ENCODE assay signal across 26 cellular contexts in genomic region chr18:71405142-71405806, GRCh38.
"Had no signal": no experiment of that assay in that cellular context is flagged by ENCODE, and none has a peak within 500 bp of the region (broad histone marks: within the 10 kb centered on the region; RNA-seq: fewer than 3 reads in every experiment).

No MANE protein-coding gene starts in this region.

- H3K4me1 Mint-ChIP-seq: activated naive CD8-positive, alpha-beta T cell treated with anti-CD3 and anti-CD28 coated beads for 36 hours; nephron had no signal

- DNase-seq: activated CD4-positive, alpha-beta T cell treated with anti-CD3 and anti-CD28 coated beads for 48 hours; activated CD4-positive, alpha-beta T cell treated with anti-CD3 and anti-CD28 coated beads, Interleukin-2, amount 50 U/mL, for 48 hours; activated CD8-positive, alpha-beta memory T cell treated with anti-CD3 and anti-CD28 coated beads for 24 hours; activated effector memory CD4-positive, alpha-beta T cell treated with anti-CD3 and anti-CD28 coated beads, Interleukin-2, amount 50 U/mL, for 16 hours; activated naive CD4-positive, alpha-beta T cell treated with anti-CD3 and anti-CD28 coated beads for 36 hours; activated naive CD8-positive, alpha-beta T cell treated with anti-CD3 and anti-CD28 coated beads for 36 hours; adrenal gland; aorta; body of pancreas; dermis blood vessel endothelial cell; effector CD4-positive, alpha-beta T cell; foreskin melanocyte; islet precursor cell; mammary epithelial cell; occipital lobe; psoas muscle; right cardiac atrium; stimulated activated CD4-positive, alpha-beta T cell treated with anti-CD3 and anti-CD28 coated beads, Interleukin-2, amount 100 ng/mL, for 48 hours; stimulated activated naive CD4-positive, alpha-beta T cell treated with Interleukin-2 at 50 U/mL for 16 hours; T1000; testis; transverse colon; WERI-Rb-1 had no signal

- H3K27me3 ChIP-seq: adrenal gland, body of pancreas, esophagus muscularis mucosa, testis, transverse colon had no signal

- H3K27me3 Mint-ChIP-seq: activated naive CD8-positive, alpha-beta T cell treated with anti-CD3 and anti-CD28 coated beads for 36 hours had no signal

- H3K27ac Mint-ChIP-seq: activated naive CD4-positive, alpha-beta T cell treated with anti-CD3 and anti-CD28 coated beads for 36 hours; activated naive CD8-positive, alpha-beta T cell treated with anti-CD3 and anti-CD28 coated beads for 36 hours had no signal

- H3K4me3 Mint-ChIP-seq: activated naive CD4-positive, alpha-beta T cell treated with anti-CD3 and anti-CD28 coated beads for 36 hours; activated naive CD8-positive, alpha-beta T cell treated with anti-CD3 and anti-CD28 coated beads for 36 hours; nephron had no signal

- H3K4me1 ChIP-seq: adrenal gland, body of pancreas, esophagus muscularis mucosa, parathyroid adenoma, psoas muscle, testis, transverse colon had no signal

- H3K4me3 ChIP-seq: adrenal gland, body of pancreas, esophagus muscularis mucosa, psoas muscle, testis, transverse colon had no signal

- H3K79me2 ChIP-seq: parathyroid adenoma had no signal

- H3K27ac ChIP-seq: adrenal gland, body of pancreas, esophagus muscularis mucosa, parathyroid adenoma, psoas muscle, testis, transverse colon, WERI-Rb-1 had no signal

- H3K36me3 Mint-ChIP-seq: activated naive CD8-positive, alpha-beta T cell treated with anti-CD3 and anti-CD28 coated beads for 36 hours had no signal

- H3K9me3 Mint-ChIP-seq: activated naive CD4-positive, alpha-beta T cell treated with anti-CD3 and anti-CD28 coated beads for 36 hours; activated naive CD8-positive, alpha-beta T cell treated with anti-CD3 and anti-CD28 coated beads for 36 hours; nephron had no signal

- H3K9me3 ChIP-seq: adrenal gland, body of pancreas, esophagus muscularis mucosa, psoas muscle, testis, transverse colon had no signal

- H3K36me3 ChIP-seq: adrenal gland, esophagus muscularis mucosa, transverse colon, WERI-Rb-1 had no signal

- H2AFZ ChIP-seq: parathyroid adenoma had no signal
